15 cellular contexts compared by ENCODE assay signal in genomic region chr6:167750956-167751358, GRCh38.
DNase-seq lines count a peak whose midpoint lies in the region; ATAC-seq, FAIRE-seq and TF ChIP-seq lines count a peak whose summit lies in the region.
"Had no signal": no experiment of that assay in that cellular context is flagged by ENCODE, and none has a peak within 500 bp of the region (broad histone marks: within the 10 kb centered on the region; RNA-seq: fewer than 3 reads in every experiment).

No MANE protein-coding gene starts in this region.

- H3K27ac ChIP-seq in H1 (ENCODE audit: low read depth, low read length) (no peak overlapping the region), HepG2 (ENCODE audit: extremely low read length, insufficient read depth, low read length) (no peak overlapping the region), tibial artery (no peak overlapping the region)
- H3K27ac ChIP-seq: GM23248 had no signal

- no peaks in the 10 kb centered on the region; the same call in 1 of the 2 replicates for H3K23me2 ChIP-seq in H1 (ENCODE audit: low read depth, low read length)

- in situ Hi-C loops in HepG2 (cut with HindIII; ENCODE audit: extremely low pct_ligation_motif_present, low pct_unique_long_range_greater_than_20kb) = no loop called here

- no peak overlapping the region for H2BK12ac ChIP-seq in H1 (ENCODE audit: low read depth, low read length)

- peak; percentile 58 for FAIRE-seq in H1 (lab: Jason Lieb, UNC)
- peak; percentile 53 for FAIRE-seq in HepG2 (lab: Jason Lieb, UNC)
- FAIRE-seq: G401.6 had no signal

- no peak overlapping the region for H3K18ac ChIP-seq in H1 (ENCODE audit: extremely low read depth, low read length)

- H3K56ac ChIP-seq in H1 (replicated peaks; ENCODE audit: insufficient read length, low read depth, low read length) = no peak overlapping the region

- no peak overlapping the region for H2BK15ac ChIP-seq in H1 (ENCODE audit: low read length)

- ATAC-seq in HepG2 (peak; percentile 82), GM18868 (IDR thresholded peaks at IDR 0.05; ENCODE audit: unreplicated experiment) (no peak), HG03521 (IDR thresholded peaks at IDR 0.05; ENCODE audit: unreplicated experiment) (no peak)

- H3K4me2 ChIP-seq in H1 (ENCODE audit: insufficient read depth in 1 of 2, low read depth in 2 of 2, low read length in 2 of 2) = no peak overlapping the region
- no peak overlapping the region for H3K4me2 ChIP-seq in HepG2 (ENCODE audit: low read depth, low read length)

- intact Hi-C loops in HepG2 (cut with micrococcal nuclease; ENCODE audit: unreplicated experiment) = no loop called here
- intact Hi-C loops in tibial artery (cut with DNase I; ENCODE audit: low total_unique reads) = no loop called here

- no peak overlapping the region for H3K9ac ChIP-seq in H1 (replicated peaks in 1 of 4; ENCODE audit: extremely low read depth in 1 of 4, low read depth in 3 of 4, low read length in 3 of 4)
- H3K9ac ChIP-seq in HepG2 (ENCODE audit: insufficient read depth, low read depth, low read length) = no peak overlapping the region
- H3K9ac ChIP-seq: GM23248 had no signal

- no peak overlapping the region for H3K14ac ChIP-seq in H1 (ENCODE audit: insufficient read length)

- peaks cover 0 to 3% (median 0%) of the 10 kb centered on the region in 4 experiments; a peak in 3 of 7 replicates for H3K4me1 ChIP-seq in H1 (replicated peaks in 1 of 4; ENCODE audit: control insufficient read depth in 3 of 4, insufficient read depth in 4 of 4, low read length in 3 of 4)
- peaks cover 55% of the 10 kb centered on the region for H3K4me1 ChIP-seq in HepG2 (ENCODE audit: insufficient read depth, low read length)
- H3K4me1 ChIP-seq in tibial artery = peaks cover 0 to 17% (median 0%) of the 10 kb centered on the region in 4 donors

- CTCF ChIA-PET in H1 (lab: Charles Lee; ENCODE audit: partially characterized antibody) = no interaction called here
- CTCF ChIA-PET in HepG2 (lab: Yijun Ruan, JAX; ENCODE audit: low intra/inter-chr PET ratio, low total read pairs) = no interaction called here

- 78% methylated on average over 4 of the region's 4 CpGs; no CpG with 5 or more reads in 1 of the 2 experiments for WGBS in H1 (ENCODE audit: extremely low coverage in 1 of 2, insufficient coverage in 1 of 2, insufficient read length in 1 of 2, insufficient replicate concordance in 2 of 2, low coverage in 1 of 2, low lambda C conversion rate in 2 of 2, missing lambda C conversion rate in 1 of 2), 2 experiments
- WGBS in HepG2 (ENCODE audit: low lambda C conversion rate) = 69% methylated on average over 4 of the region's 4 CpGs

- TF ChIP-seq POLR2A in H1 (IDR thresholded peaks at IDR 0.05; ENCODE audit: control extremely low read depth in 1 of 2, low read depth in 2 of 2, low read length in 2 of 2) = no peak
- TF ChIP-seq POLR2A in HepG2 (IDR thresholded peaks at IDR 0.05; ENCODE audit: insufficient read depth in 1 of 2, low read depth in 2 of 2, low read length in 2 of 2) = no peak

- no peak overlapping the region for H2BK5ac ChIP-seq in H1 (ENCODE audit: low read depth, low read length)

- H4K20me1 ChIP-seq in H1 (replicated peaks in 1 of 2; ENCODE audit: control insufficient read depth in 1 of 2, insufficient read depth in 2 of 2, low read length in 2 of 2) (no peaks in the 10 kb centered on the region), HepG2 (ENCODE audit: insufficient read depth, low read length) (no peaks in the 10 kb centered on the region)

- H4K91ac ChIP-seq in H1 (replicated peaks; ENCODE audit: insufficient read length, low read length) = no peak overlapping the region

- no peak overlapping the region for H4K8ac ChIP-seq in H1 (ENCODE audit: extremely low read depth, insufficient read depth, low read length)

- TF ChIP-seq RAD21 in H1 (IDR thresholded peaks at IDR 0.05 in 1 of 2, conservative IDR thresholded peaks at IDR 0.05 in 1 of 2; ENCODE audit: low read depth in 2 of 2, low read length in 2 of 2) (0 out of 4 replicates have a peak, but pooled peaks of 1 of the 2 experiments have one; percentile 12), HepG2 (CRISPR knock-in tag; IDR thresholded peaks at IDR 0.05) (no peak)

- H3K9me3 ChIP-seq in H1 (ENCODE audit: insufficient read depth in 2 of 2, low read depth in 1 of 2, low read length in 1 of 2) (no peaks in the 10 kb centered on the region), HepG2 (ENCODE audit: low read length) (no peaks in the 10 kb centered on the region), tibial artery (no peaks in the 10 kb centered on the region)

- H2BK120ac ChIP-seq in H1 (replicated peaks; ENCODE audit: low read depth, low read length) = no peak overlapping the region

- no peak overlapping the region for H4K5ac ChIP-seq in H1 (ENCODE audit: insufficient read length, low read depth, low read length)

- H2BK20ac ChIP-seq in H1 (ENCODE audit: low read length) = no peak overlapping the region

- H2AK5ac ChIP-seq in H1 (ENCODE audit: low read depth, low read length) = no peak overlapping the region

- DNase-seq in NCI-H1417 (lab: John Stamatoyannopoulos, UW) (peak in 2 of 3 experiments; percentile 26 to 64), NCI-H1417 treated with DMSO at 0.1 percent for 48 hours (lab: John Stamatoyannopoulos, UW) (no peak), H1 (ENCODE audit: low read depth in 1 of 2, low spot score in 2 of 2) (no peak), HepG2 (ENCODE audit: low spot score) (peak; percentile 77), tibial artery (peak; percentile 41 to 77), NOMO-1 treated with DMSO at 0.1 percent for 48 hours (lab: John Stamatoyannopoulos, UW; ENCODE audit: unreplicated experiment) (no peak)
- DNase-seq: 8988T; activated CD4-positive, alpha-beta T cell treated with anti-CD3 and anti-CD28 coated beads, Interleukin-2, amount 50 U/mL, for 1 hour; activated naive CD8-positive, alpha-beta T cell treated with anti-CD3 and anti-CD28 coated beads for 36 hours; effector memory CD4-positive, alpha-beta T cell; GM23248; SHP77 had no signal

- no peaks in the 10 kb centered on the region; the same call in 1 of the 2 replicates for H3K79me1 ChIP-seq in H1 (ENCODE audit: low read depth, low read length)

- 0 out of 2 replicates have a peak overlapping the region, but pooled peaks have one; percentile 63 for H2AFZ ChIP-seq in H1 (ENCODE audit: low read length)
- H2AFZ ChIP-seq in HepG2 (ENCODE audit: low read length) = no peak overlapping the region
- H2AFZ ChIP-seq: GM23248 had no signal

- TF ChIP-seq CTCF in H1 (IDR thresholded peaks at IDR 0.05; ENCODE audit: control extremely low read depth in 1 of 3, insufficient read depth in 1 of 3, low read depth in 1 of 3, low read length in 3 of 3) (no peak), HepG2 (CRISPR knock-in tag; IDR thresholded peaks at IDR 0.05) (no peak), tibial artery (IDR thresholded peaks at IDR 0.05) (no peak)

- TF ChIP-seq EP300 in H1 (IDR thresholded peaks at IDR 0.05; ENCODE audit: borderline replicate concordance in 1 of 2, low read depth in 2 of 2, low read length in 2 of 2) (no peak), HepG2 (IDR thresholded peaks at IDR 0.05; ENCODE audit: low read depth in 2 of 2, low read length in 2 of 2) (0 out of 4 replicates have a peak, but pooled peaks of 1 of the 2 experiments have one; percentile 4), HepG2 (CRISPR knock-in tag; IDR thresholded peaks at IDR 0.05; ENCODE audit: borderline replicate concordance) (no peak)

- POLR2A ChIA-PET in H1 (lab: Charles Lee; ENCODE audit: partially characterized antibody) (interaction anchor here (1.2 kb wide), 1 partner anchor 9 kb away, joined by 3 read pairs; no protein-coding TSS in a partner anchor), HepG2 (lab: Yijun Ruan, JAX) (interaction anchor here (2.4 to 3.2 kb wide), 2 partner anchors 8 to 11 kb away, joined by 9 to 17 read pairs; no protein-coding TSS in a partner anchor)

- no peak overlapping the region for H3K23ac ChIP-seq in H1 (ENCODE audit: insufficient read length)

- no peak overlapping the region for H3K4ac ChIP-seq in H1 (replicated peaks; ENCODE audit: insufficient read length, low read depth, low read length)

- H3K27me3 ChIP-seq in H1 (replicated peaks in 1 of 4; ENCODE audit: control insufficient read depth in 3 of 4, extremely low read depth in 1 of 4, insufficient read depth in 3 of 4, low read length in 3 of 4) = no peaks in the 10 kb centered on the region
- no peaks in the 10 kb centered on the region for H3K27me3 ChIP-seq in HepG2 (ENCODE audit: control insufficient read depth in 1 of 2, insufficient read depth in 2 of 2, low read length in 2 of 2)
- peaks cover 0 to 5% of the 10 kb centered on the region in 2 donors for H3K27me3 ChIP-seq in tibial artery

- H3K4me3 ChIP-seq in H1 (ENCODE audit: extremely low read depth in 1 of 4, insufficient read depth in 2 of 4, low read depth in 3 of 4, low read length in 4 of 4) (no peak overlapping the region), HepG2 (replicated peaks in 1 of 3; ENCODE audit: insufficient read depth in 1 of 3, low read depth in 2 of 3, low read length in 3 of 3) (no peak overlapping the region), tibial artery (no peak overlapping the region)
- H3K4me3 ChIP-seq: GM23248 had no signal

- H3K79me2 ChIP-seq in H1 (ENCODE audit: control insufficient read depth in 1 of 2, insufficient read depth in 2 of 2, low read length in 2 of 2) (no peaks in the 10 kb centered on the region), HepG2 (ENCODE audit: insufficient read depth, low read length) (no peaks in the 10 kb centered on the region)

- H3K36me3 ChIP-seq in H1 (ENCODE audit: control insufficient read depth in 2 of 4, insufficient read depth in 4 of 4, low read length in 3 of 4) (no peaks in the 10 kb centered on the region), HepG2 (replicated peaks in 1 of 2; ENCODE audit: control insufficient read depth in 1 of 2, insufficient read depth in 2 of 2, low read length in 2 of 2) (no peaks in the 10 kb centered on the region), tibial artery (no peaks in the 10 kb centered on the region)

- BruUV-seq in HepG2 (replicated peaks; lab: Mats Ljungman, UMichigan) = no TSS peak

TF ChIP-seq in H1, 55 proteins besides CTCF, POLR2A, EP300 and RAD21 (continues in another document):
- TF ChIP-seq E2F6 (IDR thresholded peaks at IDR 0.05) (peak; percentile 85), KDM1A (IDR thresholded peaks at IDR 0.05; ENCODE audit: borderline replicate concordance, low read length) (no peak)

TF ChIP-seq in HepG2, 621 proteins besides CTCF, POLR2A, EP300 and RAD21 (continues in another document):
- TF ChIP-seq GPN1 (CRISPR knock-in tag; IDR thresholded peaks at IDR 0.05; ENCODE audit: borderline replicate concordance) (no peak), JUNB (CRISPR knock-in tag; IDR thresholded peaks at IDR 0.05; ENCODE audit: borderline replicate concordance) (no peak)

Comparison
In these comparisons a context has a peak if more than half of its experiments do, and no peak if none do; other contexts are left out.
1. DNase-seq: peak in NCI-H1417 (2 of 3), HepG2 (single experiment) and tibial artery (2 of 2); none in NCI-H1417 treated with DMSO at 0.1 percent for 48 hours (single experiment), H1 (0 of 2) and NOMO-1 treated with DMSO at 0.1 percent for 48 hours (single experiment).